8 cellular contexts compared by ENCODE assay signal in the genomic region with DNA sequence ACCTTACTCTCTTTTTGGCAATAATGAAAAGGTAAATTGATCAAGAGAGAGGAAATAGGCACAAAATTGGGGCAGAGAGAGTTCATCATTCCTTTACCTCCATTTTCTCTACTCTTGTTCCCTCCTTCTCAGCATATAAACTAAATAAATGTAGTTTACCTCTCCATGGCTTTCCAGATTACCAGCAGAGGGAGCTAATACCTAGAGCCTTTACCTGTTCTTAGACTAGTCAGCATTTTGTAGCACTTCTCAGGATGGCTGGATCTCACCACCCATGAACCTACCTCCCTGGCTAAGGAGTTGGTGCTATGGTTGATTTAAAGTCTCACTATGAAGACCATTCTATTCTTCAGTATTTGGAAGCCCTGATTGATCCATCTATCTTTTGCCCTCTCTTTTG. TPM values are rescaled to one million over a fixed set of nuclear protein-coding genes. Genes with fewer than 3 reads are reported as not detected.
DNase-seq lines count a peak whose midpoint lies in the region; ATAC-seq and TF ChIP-seq lines count a peak whose summit lies in the region.

No MANE protein-coding gene starts in this region.

- ATAC-seq in naive thymus-derived CD8-positive, alpha-beta T cell, result peak; percentile 65 to 67
- ATAC-seq in GM18511 (IDR thresholded peaks at IDR 0.05; ENCODE audit: unreplicated experiment) (no peak), HG02571 (IDR thresholded peaks at IDR 0.05; ENCODE audit: unreplicated experiment) (no peak)

- no peaks in the 10 kb centered on the region for H3K27me3 Mint-ChIP-seq in naive thymus-derived CD8-positive, alpha-beta T cell

- no peaks in the 10 kb centered on the region for H3K27me3 ChIP-seq in H7 (ENCODE audit: control insufficient read depth, insufficient read depth, low read length)

- TF ChIP-seq CTCF in cardiac fibroblast (IDR thresholded peaks at IDR 0.05; ENCODE audit: low read depth, low read length) (peak; percentile 43), GM20000 (IDR thresholded peaks at IDR 0.05; ENCODE audit: extremely low read depth, missing control alignments) (no peak)

- POLR2A ChIA-PET in naive thymus-derived CD8-positive, alpha-beta T cell (lab: Charles Lee), result interaction anchor here (0.6 to 1.4 kb wide), 2 partner anchors 16 to 37 kb away, joined by 4 read pairs; a partner anchor contains a TSS

- H3K4me3 ChIP-seq in H7 (ENCODE audit: insufficient read depth, low read depth, low read length), result no peak overlapping the region
- H3K4me3 ChIP-seq in cardiac fibroblast (replicated peaks in 1 of 2; ENCODE audit: low read depth in 2 of 2, low read length in 2 of 2), result no peak overlapping the region

- H3K9me3 Mint-ChIP-seq in naive thymus-derived CD8-positive, alpha-beta T cell, result no peaks in the 10 kb centered on the region

- H3K4me1 Mint-ChIP-seq in naive thymus-derived CD8-positive, alpha-beta T cell, result peaks cover 10 to 43% (median 22%) of the 10 kb centered on the region in 4 donors

- peak overlapping the region in 8 of 10 donors; percentile 15 to 85 (median 57) for H3K27ac Mint-ChIP-seq in naive thymus-derived CD8-positive, alpha-beta T cell

- peaks cover 6% of the 10 kb centered on the region for H3K36me3 ChIP-seq in H7 (replicated peaks; ENCODE audit: control insufficient read depth, insufficient read depth, low read length)

- no peak overlapping the region for H3K4me3 Mint-ChIP-seq in naive thymus-derived CD8-positive, alpha-beta T cell

- H3K36me3 Mint-ChIP-seq in naive thymus-derived CD8-positive, alpha-beta T cell, result peaks cover 0 to 68% (median 3%) of the 10 kb centered on the region in 3 donors

- DNase-seq in DMS153 (lab: John Stamatoyannopoulos, UW), result peak; percentile 14
- peak; percentile 49 for DNase-seq in H7
- peak; percentile 55 for DNase-seq in NCI-H460 (ENCODE audit: extremely low read depth, low read depth)
- peak; percentile 63 to 67 for DNase-seq in cardiac fibroblast (ENCODE audit: low read depth in 2 of 2)
- DNase-seq in naive thymus-derived CD8-positive, alpha-beta T cell, result peak in 4 of 10 donors; percentile 14 to 47 (median 44)
- no peak for DNase-seq in GM20000 (ENCODE audit: low spot score)

RNA-seq across cellular contexts. Expression of a gene that starts 15.7 kb away (rescaled TPM):
- total RNA-seq in H7 (2014; rRNA removed; shearing (Covaris generic)), result 13.9 and 22.9 TPM in 2 replicates
- total RNA-seq in NCI-H460 (2014; rRNA removed; shearing (Covaris generic)), result 19.9 and 26.6 TPM in 2 replicates
- polyA plus RNA-seq in NCI-H460 (2014; cell fraction: nucleus; rRNA removed), result 32.0 and 37.7 TPM in 2 replicates
- total RNA-seq in naive thymus-derived CD8-positive, alpha-beta T cell, result 100 to 1,000 TPM; 119 to 127 TPM
- 10 to 100 TPM; 27.3 to 37.6 (median 33.8) TPM for polyA plus RNA-seq in naive thymus-derived CD8-positive, alpha-beta T cell

RNA-seq across cellular contexts. Expression of a gene that starts 15.8 kb away (rescaled TPM):
- total RNA-seq in H7 (2014; rRNA removed; shearing (Covaris generic)), result 22.2 and 23.0 TPM in 2 replicates
- 20.3 and 21.1 TPM in 2 replicates for total RNA-seq in NCI-H460 (2014; rRNA removed; shearing (Covaris generic))
- 37.7 and 54.4 TPM in 2 replicates for polyA plus RNA-seq in NCI-H460 (2014; cell fraction: nucleus; rRNA removed)
- 10 to 100 TPM; 34.3 to 35.5 TPM for total RNA-seq in naive thymus-derived CD8-positive, alpha-beta T cell
- 10 to 100 TPM; 25.7 to 51.5 (median 31.9) TPM for polyA plus RNA-seq in naive thymus-derived CD8-positive, alpha-beta T cell

Comparison
In these comparisons a context has a peak if more than half of its experiments do, and no peak if none do; other contexts are left out.
1. ATAC-seq: peak in naive thymus-derived CD8-positive, alpha-beta T cell (2 of 2); none in GM18511 (single experiment) and HG02571 (single experiment).